ENCODE assay signal across 1 cellular context in genomic region chr2:70994055-70994444, GRCh38.
TF ChIP-seq lines count a peak whose summit lies in the region.

No MANE protein-coding gene starts in this region.

TF ChIP-seq in A549, 52 proteins besides CTCF, POLR2A, EP300 and RAD21 (continued from another document):
- no peak for TF ChIP-seq PBX3 (IDR thresholded peaks at IDR 0.05)
- TF ChIP-seq SREBF2 (IDR thresholded peaks at IDR 0.05) = no peak
